22 cellular contexts compared by ENCODE assay signal in genomic region chr3:23882487-23882918, GRCh38. TPM values are rescaled to one million over a fixed set of nuclear protein-coding genes. Genes with fewer than 3 reads are reported as not detected.
A peak's percentile ranks its signal among the peaks of the same experiment; 100 is the strongest.
DNase-seq lines count a peak whose midpoint lies in the region; ATAC-seq, FAIRE-seq and TF ChIP-seq lines count a peak whose summit lies in the region.
"Had no signal": no experiment of that assay in that cellular context is flagged by ENCODE, and none has a peak within 500 bp of the region (broad histone marks: within the 10 kb centered on the region; RNA-seq: fewer than 3 reads in every experiment).

No MANE protein-coding gene starts in this region.

- no peak overlapping the region for H4K91ac ChIP-seq in mesenchymal stem cell (ENCODE audit: low read length)

- H2BK5ac ChIP-seq in mesenchymal stem cell (ENCODE audit: low read depth, low read length, poor library complexity, severe bottlenecking): no peak overlapping the region

- H2BK15ac ChIP-seq in mesenchymal stem cell (ENCODE audit: low read depth, poor library complexity, severe bottlenecking): no peak overlapping the region

- H3K27ac ChIP-seq in GM23338 (ENCODE audit: low read depth): no peak overlapping the region
- no peak overlapping the region for H3K27ac ChIP-seq in mesenchymal stem cell (ENCODE audit: low read length, poor library complexity, severe bottlenecking)
- H3K27ac ChIP-seq in small intestine (ENCODE audit: low read depth in 1 of 2, low read length in 1 of 2): no peak overlapping the region
- H3K27ac ChIP-seq: A549, C4-2B, HL-60 had no signal

- WGBS in mesenchymal stem cell: 97% methylated on average over 28 of the region's 28 CpGs
- 98 to 100% (median 99%) methylated on average over 24 to 28 of the region's 28 CpGs for WGBS in small intestine, 3 donors

- H2AK5ac ChIP-seq in mesenchymal stem cell (ENCODE audit: low read length, severe bottlenecking): no peak overlapping the region

- H3K27me3 Mint-ChIP-seq in GM23338 (ENCODE audit: insufficient read depth, low read depth, poor library complexity) (peaks cover 3% of the 10 kb centered on the region), WTC11 (ENCODE audit: low read depth) (no peaks in the 10 kb centered on the region; the same call in 1 of the 2 replicates)
- H3K27me3 Mint-ChIP-seq in stimulated activated naive B cell treated with anti-CD40 and anti-IgM and Interleukin-4, amounts not matched to agents 10 μg/mL and 1 μg/mL and 100 μg/mL, for 72 hours: no peaks in the 10 kb centered on the region
- H3K27me3 Mint-ChIP-seq: CD4-positive, alpha-beta memory T cell had no signal

- H3K4me3 Mint-ChIP-seq in GM23338 (no peak overlapping the region), WTC11 (no peak overlapping the region)
- H3K4me3 Mint-ChIP-seq in stimulated activated naive B cell treated with anti-CD40 and anti-IgM and Interleukin-4, amounts not matched to agents 10 μg/mL and 1 μg/mL and 100 μg/mL, for 72 hours: no peak overlapping the region
- H3K4me3 Mint-ChIP-seq: CD4-positive, alpha-beta memory T cell; HFFc6 had no signal

- H3K18ac ChIP-seq in mesenchymal stem cell (ENCODE audit: low read depth in 1 of 2, low read length in 2 of 2): peak overlapping the region in 1 of 2 experiments; percentile 7

- H3K36me3 Mint-ChIP-seq in GM23338 (ENCODE audit: low read depth) (peaks cover 51% of the 10 kb centered on the region), WTC11 (peaks cover 49% of the 10 kb centered on the region)
- H3K36me3 Mint-ChIP-seq in stimulated activated naive B cell treated with anti-CD40 and anti-IgM and Interleukin-4, amounts not matched to agents 10 μg/mL and 1 μg/mL and 100 μg/mL, for 72 hours: peaks cover 17 to 23% of the 10 kb centered on the region in 2 donors

- no peak overlapping the region for H3K4ac ChIP-seq in mesenchymal stem cell (ENCODE audit: low read depth in 1 of 2, low read length in 2 of 2)

- H3K14ac ChIP-seq in mesenchymal stem cell (ENCODE audit: low read length in 2 of 2): no peak overlapping the region

- CTCF ChIA-PET in WTC11 (lab: Charles Lee): interaction anchor here (0.6 kb wide), 1 partner anchor 186 kb away, joined by 6 read pairs; no protein-coding TSS in a partner anchor

- peaks cover 76% of the 10 kb centered on the region for H3K79me2 ChIP-seq in GM23338 (replicated peaks; ENCODE audit: insufficient read depth)

- POLR2A ChIA-PET in WTC11 (lab: Charles Lee): no interaction called here

- FAIRE-seq in small intestine (lab: Jason Lieb, UNC): no peak
- FAIRE-seq: A549, D721Med, G401.6, GM12891, H1 had no signal

- H3K79me1 ChIP-seq in mesenchymal stem cell (replicated peaks; ENCODE audit: low read length, poor library complexity, severe bottlenecking): peaks cover 38% of the 10 kb centered on the region

- H3K9me3 ChIP-seq in mesenchymal stem cell (ENCODE audit: control insufficient read depth, low read length) (no peaks in the 10 kb centered on the region), small intestine (ENCODE audit: control insufficient read depth, low read depth) (no peaks in the 10 kb centered on the region)
- H3K9me3 ChIP-seq: A549, BE2C, HAP-1 had no signal

- ATAC-seq in GM23338 (peak; percentile 51), WTC11 (no peak), HG03025 (IDR thresholded peaks at IDR 0.05; ENCODE audit: low FRiP score, unreplicated experiment) (no peak)
- no peak for ATAC-seq in stimulated activated naive B cell treated with anti-CD40 and anti-IgM and Interleukin-4, amounts not matched to agents 10 μg/mL and 1 μg/mL and 100 μg/mL, for 72 hours (replicated peaks)
- ATAC-seq: A549 had no signal

- H3K4me3 ChIP-seq in GM23338: no peak overlapping the region
- H3K4me3 ChIP-seq in mesenchymal stem cell (ENCODE audit: insufficient read depth in 1 of 2, low read depth in 1 of 2, low read length in 2 of 2): no peak overlapping the region
- no peak overlapping the region for H3K4me3 ChIP-seq in small intestine (ENCODE audit: low read depth in 1 of 2, low read length in 2 of 2)
- H3K4me3 ChIP-seq: A549, HAP-1 had no signal

- no peaks in the 10 kb centered on the region for H3F3A ChIP-seq in GM23338 (replicated peaks; ENCODE audit: low read depth)

- DNase-seq in GM23338 (ENCODE audit: low spot score) (no peak), WTC11 (ENCODE audit: low spot score) (no peak), mesenchymal stem cell (no peak), small intestine (no peak)
- DNase-seq in stimulated activated naive B cell treated with anti-CD40 and anti-IgM and Interleukin-4, amounts not matched to agents 10 μg/mL and 1 μg/mL and 100 μg/mL, for 72 hours: peak; percentile 2
- no peak for DNase-seq in activated naive CD4-positive, alpha-beta T cell treated with anti-CD3 and anti-CD28 coated beads, Interleukin-2, amount 50 U/mL, for 16 hours
- DNase-seq: BE2C; CD4-positive, alpha-beta memory T cell; COR-L47; DMS153; DMS79 treated with DMSO at 0.1 percent for 48 hours; EL; HFFc6 had no signal

- H3K9me3 Mint-ChIP-seq in GM23338: peaks cover 28% of the 10 kb centered on the region
- peaks cover 28% of the 10 kb centered on the region for H3K9me3 Mint-ChIP-seq in WTC11
- peaks cover 0 to 2% of the 10 kb centered on the region in 2 donors for H3K9me3 Mint-ChIP-seq in stimulated activated naive B cell treated with anti-CD40 and anti-IgM and Interleukin-4, amounts not matched to agents 10 μg/mL and 1 μg/mL and 100 μg/mL, for 72 hours
- H3K9me3 Mint-ChIP-seq: CD4-positive, alpha-beta memory T cell; HFFc6 had no signal

- no peak overlapping the region for H3K23ac ChIP-seq in mesenchymal stem cell (ENCODE audit: low read length in 2 of 2)

- TF ChIP-seq CTCF in GM23338 (conservative IDR thresholded peaks at IDR 0.05; ENCODE audit: low read depth in 2 of 2) (no peak), WTC11 (IDR thresholded peaks at IDR 0.05) (no peak)

- H3K27ac Mint-ChIP-seq in GM23338 (no peak overlapping the region), WTC11 (no peak overlapping the region)
- H3K27ac Mint-ChIP-seq in stimulated activated naive B cell treated with anti-CD40 and anti-IgM and Interleukin-4, amounts not matched to agents 10 μg/mL and 1 μg/mL and 100 μg/mL, for 72 hours: no peak overlapping the region
- H3K27ac Mint-ChIP-seq: HFFc6 had no signal

- H3K4me2 ChIP-seq in GM23338 (no peak overlapping the region), mesenchymal stem cell (ENCODE audit: low read length, poor library complexity, severe bottlenecking) (no peak overlapping the region)
- H3K4me2 ChIP-seq: A549 had no signal

- peak overlapping the region in 1 of 2 experiments; percentile 39 for H2BK12ac ChIP-seq in mesenchymal stem cell (ENCODE audit: low read length in 2 of 2)

- H3K36me3 ChIP-seq in GM23338 (ENCODE audit: insufficient read depth) (no peaks in the 10 kb centered on the region; the same call in 1 of the 2 replicates), mesenchymal stem cell (ENCODE audit: control insufficient read depth in 1 of 2, insufficient read depth in 2 of 2, low read depth in 1 of 2, low read length in 2 of 2) (peaks cover 14 to 22% of the 10 kb centered on the region in 2 experiments), small intestine (ENCODE audit: control insufficient read depth in 2 of 2, insufficient read depth in 2 of 2, low read length in 2 of 2) (no peaks in the 10 kb centered on the region)
- H3K36me3 ChIP-seq: BE2C had no signal

- H3K4me1 ChIP-seq in GM23338 (ENCODE audit: insufficient read depth): no peaks in the 10 kb centered on the region
- H3K4me1 ChIP-seq in mesenchymal stem cell (ENCODE audit: control insufficient read depth, insufficient read depth, low read depth, low read length): peaks cover 1% of the 10 kb centered on the region
- H3K4me1 ChIP-seq in small intestine (ENCODE audit: control insufficient read depth in 2 of 2, insufficient read depth in 1 of 2, low read depth in 1 of 2, low read length in 1 of 2): no peaks in the 10 kb centered on the region
- H3K4me1 ChIP-seq: BE2C had no signal

- H3K9me2 ChIP-seq in GM23338 (ENCODE audit: insufficient read depth): no peaks in the 10 kb centered on the region

- H2AFZ ChIP-seq in GM23338 (no peak overlapping the region), mesenchymal stem cell (ENCODE audit: low read depth, low read length) (no peak overlapping the region)

- peaks cover 6% of the 10 kb centered on the region for H4K20me1 ChIP-seq in GM23338 (replicated peaks; ENCODE audit: insufficient read depth)

- H3K4me1 Mint-ChIP-seq in GM23338: peaks cover 4% of the 10 kb centered on the region; the same call in 2 of the 3 replicates
- H3K4me1 Mint-ChIP-seq in WTC11: peaks cover 4% of the 10 kb centered on the region; the same call in 1 of the 2 replicates
- peaks cover 17 to 52% of the 10 kb centered on the region in 2 donors for H3K4me1 Mint-ChIP-seq in stimulated activated naive B cell treated with anti-CD40 and anti-IgM and Interleukin-4, amounts not matched to agents 10 μg/mL and 1 μg/mL and 100 μg/mL, for 72 hours

- H3K27me3 ChIP-seq in GM23338 (ENCODE audit: insufficient read depth) (no peaks in the 10 kb centered on the region), mesenchymal stem cell (ENCODE audit: control insufficient read depth in 1 of 2, insufficient read depth in 1 of 2, low read length in 2 of 2) (no peaks in the 10 kb centered on the region), small intestine (ENCODE audit: control insufficient read depth in 2 of 2, insufficient read depth in 2 of 2, low read length in 2 of 2) (no peaks in the 10 kb centered on the region)
- H3K27me3 ChIP-seq: BE2C had no signal

- peak overlapping the region; percentile 69 for H4K8ac ChIP-seq in mesenchymal stem cell (ENCODE audit: low read length)

- no peak overlapping the region for H2BK120ac ChIP-seq in mesenchymal stem cell (ENCODE audit: low read depth, low read length)

- no peak overlapping the region for H3K9ac ChIP-seq in mesenchymal stem cell (ENCODE audit: low read length)

TF ChIP-seq in GM23338, 12 proteins besides CTCF, POLR2A, EP300 and RAD21 (continues in another document):
- TF ChIP-seq ZNF114 (CRISPR knock-in tag; IDR thresholded peaks at IDR 0.05): no peak

TF ChIP-seq in WTC11, 78 proteins besides CTCF, POLR2A, EP300 and RAD21 (continues in another document):
- TF ChIP-seq ETV6 (CRISPR knock-in tag; IDR thresholded peaks at IDR 0.05): no peak
- no peak for TF ChIP-seq NFE2L1 (CRISPR knock-in tag; IDR thresholded peaks at IDR 0.05)

RNA-seq across cellular contexts. Expression of gene NKIRAS1, which starts 34.3 kb away (rescaled TPM):
- total RNA-seq in GM23338 (2014; rRNA removed; shearing (Covaris generic)): 7.6 and 9.7 TPM in 2 replicates
- polyA plus RNA-seq in GM23338 (2016; fragmentation: Nextera tagmentation; extraction: Ambion mirVana) (5.9 and 9.2 TPM in 2 replicates), small intestine (1 to 10 TPM; 4.0 to 5.1 (median 4.2) TPM)
- 6.6 to 7.3 TPM (median 6.8 TPM) in 3 replicates for total RNA-seq in WTC11 (2021)
- 6.8 TPM for polyA plus RNA-seq in mesenchymal stem cell (2013, experiment 1 of 2)
- polyA plus RNA-seq in mesenchymal stem cell (2013, experiment 2 of 2): 7.0 TPM

RNA-seq across cellular contexts. Expression of gene RPL15, which starts 34.4 kb away (rescaled TPM):
- total RNA-seq in GM23338 (2014; rRNA removed; shearing (Covaris generic)): 2,713 and 2,868 TPM in 2 replicates
- polyA plus RNA-seq in GM23338 (2016; fragmentation: Nextera tagmentation; extraction: Ambion mirVana) (3,117 and 3,223 TPM in 2 replicates), small intestine (1,000 to 10,000 TPM; 1,526 to 3,526 (median 3,011) TPM)
- total RNA-seq in WTC11 (2021): 2,428 to 2,870 TPM (median 2,865 TPM) in 3 replicates
- 2,527 TPM for polyA plus RNA-seq in mesenchymal stem cell (2013, experiment 1 of 2)
- polyA plus RNA-seq in mesenchymal stem cell (2013, experiment 2 of 2): 2,464 TPM
